In genomic region chr1:21821385-21822019, GRCh38 we compare ENCODE assay signal across 9 cellular contexts. TPM values are rescaled to one million over a fixed set of nuclear protein-coding genes. Genes with fewer than 3 reads are reported as not detected.
"Had no signal": no experiment of that assay in that cellular context is flagged by ENCODE, and none has a peak within 500 bp of the region (broad histone marks: within the 10 kb centered on the region; RNA-seq: fewer than 3 reads in every experiment).

No MANE protein-coding gene starts in this region.

- H3K27ac ChIP-seq: breast epithelium, foreskin keratinocyte had no signal

- H3K4me1 ChIP-seq: breast epithelium, foreskin keratinocyte had no signal

- DNase-seq: activated CD4-positive, alpha-beta T cell treated with anti-CD3 and anti-CD28 coated beads, Interleukin-2, amount 10 ng/mL, durations not matched to agents 7 days and 5 days; activated CD8-positive, alpha-beta memory T cell treated with anti-CD3 and anti-CD28 coated beads, Interleukin-2, amount 50 U/mL, for 48 hours; activated naive CD4-positive, alpha-beta T cell treated with Interleukin-2 at 50 U/mL for 16 hours; anterior cingulate cortex; foreskin keratinocyte; naive thymus-derived CD8-positive, alpha-beta T cell had no signal

- H3K4me3 ChIP-seq: breast epithelium, smooth muscle cell had no signal

- ATAC-seq: foreskin keratinocyte; naive thymus-derived CD8-positive, alpha-beta T cell had no signal

- H3K4me2 ChIP-seq: smooth muscle cell had no signal

- H3K36me3 ChIP-seq: breast epithelium had no signal

- H3K27me3 ChIP-seq: breast epithelium, foreskin keratinocyte had no signal

- H3K9me3 ChIP-seq: breast epithelium had no signal

RNA-seq across cellular contexts. Expression of gene LDLRAD2, which starts 9.4 kb away (rescaled TPM):
- total RNA-seq: activated CD4-positive, alpha-beta T cell treated with anti-CD3 and anti-CD28 coated beads, Interleukin-2, amount 10 ng/mL, durations not matched to agents 7 days and 5 days; foreskin keratinocyte; naive thymus-derived CD8-positive, alpha-beta T cell; SK-MEL-5 had no signal
- polyA plus RNA-seq: naive thymus-derived CD8-positive, alpha-beta T cell had no signal
